In genomic region chr1:211874521-211875347, GRCh38 we compare ENCODE assay signal across 19 cellular contexts. TPM values are rescaled to one million over a fixed set of nuclear protein-coding genes. Genes with fewer than 3 reads are reported as not detected.
DNase-seq lines count a peak whose midpoint lies in the region; ATAC-seq and TF ChIP-seq lines count a peak whose summit lies in the region.
"Had no signal": no experiment of that assay in that cellular context is flagged by ENCODE, and none has a peak within 500 bp of the region (broad histone marks: within the 10 kb centered on the region; RNA-seq: fewer than 3 reads in every experiment).

No MANE protein-coding gene starts in this region.

- H3K9me3 ChIP-seq in MG63, result no peaks in the 10 kb centered on the region; the same call in 1 of the 2 replicates
- no peaks in the 10 kb centered on the region for H3K9me3 ChIP-seq in esophagus muscularis mucosa
- no peaks in the 10 kb centered on the region for H3K9me3 ChIP-seq in CD8-positive, alpha-beta T cell (ENCODE audit: low read length)

- H3K4me3 ChIP-seq in MG63 (no peak overlapping the region), esophagus muscularis mucosa (no peak overlapping the region)
- no peak overlapping the region for H3K4me3 ChIP-seq in CD8-positive, alpha-beta T cell (ENCODE audit: low read depth, low read length)
- H3K4me3 ChIP-seq: GM23338, SK-N-MC had no signal

- H3K36me3 Mint-ChIP-seq in CD8-positive, alpha-beta T cell, result no peaks in the 10 kb centered on the region
- H3K36me3 Mint-ChIP-seq: CD14-positive monocyte had no signal

- no peaks in the 10 kb centered on the region for H3K27me3 Mint-ChIP-seq in CD8-positive, alpha-beta T cell (ENCODE audit: low read depth)

- H3K9me3 Mint-ChIP-seq in CD8-positive, alpha-beta T cell, result no peaks in the 10 kb centered on the region

- CTCF ChIA-PET in CD8-positive, alpha-beta T cell (lab: Charles Lee), result no interaction called here

- no peaks in the 10 kb centered on the region for H3K27me3 ChIP-seq in MG63
- no peaks in the 10 kb centered on the region for H3K27me3 ChIP-seq in esophagus muscularis mucosa
- H3K27me3 ChIP-seq in CD8-positive, alpha-beta T cell (ENCODE audit: insufficient read depth, low read length), result no peaks in the 10 kb centered on the region

- H3K4me1 Mint-ChIP-seq in CD8-positive, alpha-beta T cell (ENCODE audit: low read depth), result no peaks in the 10 kb centered on the region
- H3K4me1 Mint-ChIP-seq: CD14-positive monocyte, GM23338 had no signal

- DNase-seq in Ammon's horn (ENCODE audit: low spot score), result peak; percentile 37
- DNase-seq in MG63, result peak; percentile 41
- DNase-seq in esophagus muscularis mucosa (ENCODE audit: extremely low spot score), result peak; percentile 89
- peak; percentile 6 for DNase-seq in midbrain (lab: John Stamatoyannopoulos, UW)
- DNase-seq in CD8-positive, alpha-beta T cell, result no peak
- no peak for DNase-seq in activated CD8-positive, alpha-beta memory T cell treated with anti-CD3 and anti-CD28 coated beads for 24 hours
- DNase-seq: COR-L47, Karpas-422, MM.1S, NCI-H1092 treated with DMSO at 0.1 percent for 48 hours, NCI-H187, NCI-H2171, NCI-H510A, NCI-H82 had no signal

- no peak overlapping the region for H3K27ac Mint-ChIP-seq in CD8-positive, alpha-beta T cell
- H3K27ac Mint-ChIP-seq: GM23338 had no signal

- no peaks in the 10 kb centered on the region for H3K36me3 ChIP-seq in MG63
- no peaks in the 10 kb centered on the region for H3K36me3 ChIP-seq in esophagus muscularis mucosa
- H3K36me3 ChIP-seq in CD8-positive, alpha-beta T cell (ENCODE audit: insufficient read depth, low read length), result no peaks in the 10 kb centered on the region

- intact Hi-C loops in esophagus muscularis mucosa (cut with DNase I), result no loop called here
- intact Hi-C loops in CD8-positive, alpha-beta T cell (cut with DNase I, micrococcal nuclease), result no loop called here

- no peak overlapping the region for H3K4me3 Mint-ChIP-seq in CD8-positive, alpha-beta T cell
- H3K4me3 Mint-ChIP-seq: CD14-positive monocyte, GM23338 had no signal

- no peaks in the 10 kb centered on the region for H3K4me1 ChIP-seq in esophagus muscularis mucosa
- H3K4me1 ChIP-seq in CD8-positive, alpha-beta T cell (ENCODE audit: insufficient read depth, low read length), result no peaks in the 10 kb centered on the region

- ATAC-seq in CD8-positive, alpha-beta T cell, result no peak
- ATAC-seq in HG02885 (IDR thresholded peaks at IDR 0.05; ENCODE audit: poor library complexity, unreplicated experiment), result no peak
- ATAC-seq: GM23338, Panc1 had no signal

- WGBS in esophagus muscularis mucosa, result 85% methylated on average over 18 of the region's 25 CpGs

- POLR2A ChIA-PET in CD8-positive, alpha-beta T cell (lab: Charles Lee), result no interaction called here

- TF ChIP-seq EP300 in esophagus muscularis mucosa (IDR thresholded peaks at IDR 0.05), result no peak

- no peak for TF ChIP-seq CTCF in esophagus muscularis mucosa (IDR thresholded peaks at IDR 0.05)
- TF ChIP-seq CTCF in CD8-positive, alpha-beta T cell (IDR thresholded peaks at IDR 0.05), result no peak

- no peak for TF ChIP-seq POLR2A in esophagus muscularis mucosa (IDR thresholded peaks at IDR 0.05; ENCODE audit: low read depth)

- H3K27ac ChIP-seq in esophagus muscularis mucosa (replicated peaks in 1 of 4), result no peak overlapping the region
- no peak overlapping the region for H3K27ac ChIP-seq in CD8-positive, alpha-beta T cell (ENCODE audit: low read depth, low read length)
- H3K27ac ChIP-seq: SK-N-MC had no signal

RNA-seq across cellular contexts. Expression of gene LPGAT1, which starts 44.2 kb away (rescaled TPM):
- total RNA-seq in MG63 (2014; rRNA removed; shearing (Covaris generic); ENCODE audit: low replicate concordance), result 17.9 and 27.2 TPM in 2 replicates
- 10 to 100 TPM; 49.0 to 76.2 (median 62.2) TPM for total RNA-seq in esophagus muscularis mucosa
- total RNA-seq in CD8-positive, alpha-beta T cell, result 10 to 100 TPM; 17.9 to 19.1 TPM

Comparison
In these comparisons a context has a peak if more than half of its experiments do, and no peak if none do; other contexts are left out.
1. DNase-seq: peak in Ammon's horn (single experiment), MG63 (single experiment), esophagus muscularis mucosa (single experiment) and midbrain (single experiment); none in CD8-positive, alpha-beta T cell (0 of 7) and activated CD8-positive, alpha-beta memory T cell treated with anti-CD3 and anti-CD28 coated beads for 24 hours (single experiment).